Comparison of ENCODE assay signal across 10 cellular contexts in genomic region chr1:184881941-184882648, GRCh38.
DNase-seq lines count a peak whose midpoint lies in the region; ATAC-seq and FAIRE-seq lines count a peak whose summit lies in the region.
"Had no signal": no experiment of that assay in that cellular context is flagged by ENCODE, and none has a peak within 500 bp of the region (broad histone marks: within the 10 kb centered on the region; RNA-seq: fewer than 3 reads in every experiment).

No MANE protein-coding gene starts in this region.

- no peaks in the 10 kb centered on the region for H3K9me3 ChIP-seq in trophoblast cell (ENCODE audit: insufficient read depth, low read depth, low read length)

- H3K14ac ChIP-seq in trophoblast cell (ENCODE audit: low read length), result no peak overlapping the region

- no peaks in the 10 kb centered on the region for H3K79me1 ChIP-seq in trophoblast cell (ENCODE audit: low read length)

- no peak overlapping the region for H3K18ac ChIP-seq in trophoblast cell (ENCODE audit: low read length)

- no peak for FAIRE-seq in urothelium cell line (lab: Jason Lieb, UNC)

- no peak overlapping the region for H3K4me2 ChIP-seq in trophoblast cell (ENCODE audit: low read length)

- H3K79me2 ChIP-seq in trophoblast cell (ENCODE audit: control insufficient read depth, insufficient read depth, low read length, poor library complexity), result no peaks in the 10 kb centered on the region

- DNase-seq in amniotic epithelial cell (ENCODE audit: low read depth) (peak; percentile 75), trophoblast cell (peak; percentile 34 to 62), NCI-H146 (lab: John Stamatoyannopoulos, UW) (no peak), urothelium cell line (ENCODE audit: low spot score) (no peak), AG08396 (ENCODE audit: low spot score) (no peak), NCI-H1436 treated with DMSO at 0.1 percent for 48 hours (lab: John Stamatoyannopoulos, UW) (no peak)
- DNase-seq: hippocampal formation, NCI-H2171 treated with DMSO at 0.1 percent for 48 hours had no signal

- H3K4me3 ChIP-seq in trophoblast cell (ENCODE audit: low read depth, low read length), result no peak overlapping the region

- no peak overlapping the region for H2AFZ ChIP-seq in trophoblast cell (ENCODE audit: insufficient read depth, low read length, poor library complexity)

- H3K27me3 ChIP-seq in trophoblast cell (ENCODE audit: insufficient read depth, low read length), result no peaks in the 10 kb centered on the region

- H3K4me1 ChIP-seq in trophoblast cell (ENCODE audit: control insufficient read depth in 1 of 2, insufficient read depth in 2 of 2, low read length in 2 of 2), result peaks cover 2% of the 10 kb centered on the region in 2 experiments

- whole genome bisulfite sequencing in trophoblast cell (ENCODE audit: extremely low coverage, insufficient coverage, insufficient read length), result no CpG with 5 or more reads among the region's 6 CpGs

- H4K12ac ChIP-seq in trophoblast cell (ENCODE audit: low read depth, low read length), result no peak overlapping the region

- no peak overlapping the region for H2BK12ac ChIP-seq in trophoblast cell (ENCODE audit: low read length)

- no peak overlapping the region for H3K4ac ChIP-seq in trophoblast cell (ENCODE audit: low read depth, low read length)

- peaks cover 0 to 2% of the 10 kb centered on the region in 2 experiments for H3K36me3 ChIP-seq in trophoblast cell (ENCODE audit: control insufficient read depth in 1 of 2, insufficient read depth in 2 of 2, low read length in 2 of 2)

- H3K27ac ChIP-seq in trophoblast cell (ENCODE audit: low read depth, low read length), result no peak overlapping the region

- no peak overlapping the region for H4K8ac ChIP-seq in trophoblast cell (ENCODE audit: low read depth, low read length)

- H2BK120ac ChIP-seq in trophoblast cell (ENCODE audit: insufficient read depth, low read length, poor library complexity), result no peak overlapping the region

- no peak overlapping the region for H3K23ac ChIP-seq in trophoblast cell (ENCODE audit: low read length)

- ATAC-seq in GM19025 (IDR thresholded peaks at IDR 0.05; ENCODE audit: low read depth, unreplicated experiment) (peak; percentile 52), HG02884 (IDR thresholded peaks at IDR 0.05; ENCODE audit: unreplicated experiment) (peak; percentile 56)

- no peak overlapping the region for H3K9ac ChIP-seq in trophoblast cell (ENCODE audit: low read length)

- no peak overlapping the region for H2BK5ac ChIP-seq in trophoblast cell (ENCODE audit: low read depth, low read length, poor library complexity)

- H2AK5ac ChIP-seq in trophoblast cell (ENCODE audit: low read length), result no peak overlapping the region

- no peak overlapping the region for H4K91ac ChIP-seq in trophoblast cell (ENCODE audit: low read depth, low read length)

Comparison
In these comparisons a context has a peak if more than half of its experiments do, and no peak if none do; other contexts are left out.
1. DNase-seq: peak in amniotic epithelial cell (single experiment) and trophoblast cell (2 of 2); none in NCI-H146 (single experiment), urothelium cell line (single experiment), AG08396 (single experiment) and NCI-H1436 treated with DMSO at 0.1 percent for 48 hours (single experiment).